ENCODE assay signal across 24 cellular contexts in genomic region chr18:62211323-62211828, GRCh38.
"Had no signal": no experiment of that assay in that cellular context is flagged by ENCODE, and none has a peak within 500 bp of the region (broad histone marks: within the 10 kb centered on the region; RNA-seq: fewer than 3 reads in every experiment).

No MANE protein-coding gene starts in this region.

- H3K36me3 ChIP-seq: ovary, right atrium auricular region had no signal

- H3K27ac ChIP-seq: heart left ventricle, left ventricle myocardium inferior, ovary, right atrium auricular region, skin epidermis, spleen, suprapubic skin, thoracic aorta, tibial artery, upper lobe of right lung had no signal

- H3K4me3 ChIP-seq: heart left ventricle, left ventricle myocardium inferior, lung, ovary, right atrium auricular region, skin epidermis, spleen, suprapubic skin, thoracic aorta, tibial artery, upper lobe of right lung had no signal

- H3K9me3 ChIP-seq: left ventricle myocardium inferior, ovary, right atrium auricular region, spleen, suprapubic skin, thoracic aorta, tibial artery, upper lobe of right lung had no signal

- H3K27me3 ChIP-seq: heart left ventricle, ovary, right atrium auricular region, spleen, suprapubic skin, tibial artery, upper lobe of right lung had no signal

- H3K4me1 ChIP-seq: right atrium auricular region, tibial artery, upper lobe of right lung had no signal

- DNase-seq: heart left ventricle; hippocampal formation; kidney glomerular epithelial cell; left cardiac atrium; left ventricle myocardium inferior; mesendoderm; naive thymus-derived CD4-positive, alpha-beta T cell; ovary; spleen; stimulated activated CD4-positive, alpha-beta T cell treated with anti-CD3 and anti-CD28 coated beads, Interleukin-4, amount 100 ng/mL, for 24 hours; stimulated activated naive CD4-positive, alpha-beta T cell; tibial artery; trophoblast cell; upper lobe of right lung had no signal

- FAIRE-seq: keratinocyte, urothelium cell line had no signal

- ATAC-seq: heart left ventricle; left cardiac atrium; naive thymus-derived CD4-positive, alpha-beta T cell; natural killer cell treated with Interleukin-12 subunit alpha and Interleukin-12 subunit beta and Interleukin-15 and Interleukin-18, amount 100 ng/mL, for 72 hours; sciatic nerve; stimulated activated effector memory CD8-positive, alpha-beta T cell treated with anti-CD3 and anti-CD28 coated beads, Interleukin-12 subunit alpha, Interleukin-12 subunit beta, amount 100 ng/mL, for 72 hours; upper lobe of right lung had no signal
